ENCODE assay signal across 19 cellular contexts in the genomic region with DNA sequence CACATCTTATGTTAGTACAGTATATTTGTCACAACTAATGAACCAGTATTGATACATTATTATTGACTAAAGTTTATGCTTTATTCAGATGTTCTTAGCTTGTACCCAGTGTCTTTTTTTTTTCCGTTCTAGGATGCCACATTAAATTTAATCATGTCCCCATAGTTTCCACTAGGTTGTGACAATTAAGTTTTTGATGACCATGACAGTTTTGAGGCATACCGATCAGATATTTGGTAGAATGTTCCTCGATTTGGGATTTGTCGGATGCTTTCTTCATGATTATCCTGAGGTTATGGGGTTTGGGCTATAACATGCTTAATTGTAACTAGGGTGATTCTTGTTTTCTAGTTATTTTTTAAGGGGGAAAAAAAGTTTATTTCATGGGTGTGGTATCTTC. TPM values are rescaled to one million over a fixed set of nuclear protein-coding genes. Genes with fewer than 3 reads are reported as not detected.
DNase-seq lines count a peak whose midpoint lies in the region; ATAC-seq lines count a peak whose summit lies in the region.
"Had no signal": no experiment of that assay in that cellular context is flagged by ENCODE, and none has a peak within 500 bp of the region (broad histone marks: within the 10 kb centered on the region; RNA-seq: fewer than 3 reads in every experiment).

No MANE protein-coding gene starts in this region.

- peaks cover 36% of the 10 kb centered on the region for H3K36me3 Mint-ChIP-seq in stimulated activated naive CD8-positive, alpha-beta T cell treated with anti-CD3 and anti-CD28 coated beads, Interleukin-15, Interleukin-2, amounts not matched to agents 100 ng/mL and 50 ng/mL, for 24 hours (ENCODE audit: low read depth)
- H3K36me3 Mint-ChIP-seq in activated T-helper 17 cell treated with anti-CD3 and anti-CD28 coated beads, Interleukin-2, amount 50 U/mL, for 72 hours (ENCODE audit: low read depth) = peaks cover 50% of the 10 kb centered on the region
- H3K36me3 Mint-ChIP-seq in memory B cell = peaks cover 20% of the 10 kb centered on the region

- no peak overlapping the region for H3K4me3 Mint-ChIP-seq in stimulated activated naive CD8-positive, alpha-beta T cell treated with anti-CD3 and anti-CD28 coated beads, Interleukin-15, Interleukin-2, amounts not matched to agents 100 ng/mL and 50 ng/mL, for 24 hours
- peak overlapping the region; percentile 81 for H3K4me3 Mint-ChIP-seq in activated T-helper 17 cell treated with anti-CD3 and anti-CD28 coated beads, Interleukin-2, amount 50 U/mL, for 72 hours
- H3K4me3 Mint-ChIP-seq in memory B cell = no peak overlapping the region
- H3K4me3 Mint-ChIP-seq: activated naive CD4-positive, alpha-beta T cell treated with anti-CD3 and anti-CD28 coated beads, Interleukin-2, amount 10 ng/mL, durations not matched to agents 7 days and 5 days had no signal

- peaks cover 91% of the 10 kb centered on the region for H3K4me1 Mint-ChIP-seq in stimulated activated naive CD8-positive, alpha-beta T cell treated with anti-CD3 and anti-CD28 coated beads, Interleukin-15, Interleukin-2, amounts not matched to agents 100 ng/mL and 50 ng/mL, for 24 hours (ENCODE audit: low read depth)
- peaks cover 64% of the 10 kb centered on the region for H3K4me1 Mint-ChIP-seq in activated T-helper 17 cell treated with anti-CD3 and anti-CD28 coated beads, Interleukin-2, amount 50 U/mL, for 72 hours
- H3K4me1 Mint-ChIP-seq in memory B cell = peaks cover 55% of the 10 kb centered on the region

- H3K27ac Mint-ChIP-seq in stimulated activated naive CD8-positive, alpha-beta T cell treated with anti-CD3 and anti-CD28 coated beads, Interleukin-15, Interleukin-2, amounts not matched to agents 100 ng/mL and 50 ng/mL, for 24 hours = peak overlapping the region; percentile 32
- H3K27ac Mint-ChIP-seq in activated T-helper 17 cell treated with anti-CD3 and anti-CD28 coated beads, Interleukin-2, amount 50 U/mL, for 72 hours = peak overlapping the region; percentile 98
- peak overlapping the region; percentile 93 for H3K27ac Mint-ChIP-seq in memory B cell

- intact Hi-C loops in sciatic nerve (cut with DNase I) = no loop called here

- DNase-seq in stimulated activated naive CD8-positive, alpha-beta T cell treated with anti-CD3 and anti-CD28 coated beads, Interleukin-15, Interleukin-2, amounts not matched to agents 100 U/mL and 50 U/mL, for 24 hours = no peak
- DNase-seq in memory B cell (ENCODE audit: low spot score in 2 of 2) (no peak), sciatic nerve (ENCODE audit: low spot score) (no peak), hippocampal formation (lab: John Stamatoyannopoulos, UW) (no peak)
- DNase-seq: activated naive CD4-positive, alpha-beta T cell treated with anti-CD3 and anti-CD28 coated beads, Interleukin-2, amount 10 ng/mL, durations not matched to agents 7 days and 5 days; BE2C; brain microvascular endothelial cell; DMS153; GF-D8; Karpas-422; NCI-H1105 treated with DMSO at 0.1 percent for 48 hours; NCI-H524; sigmoid colon; stimulated activated CD4-positive, alpha-beta T cell treated with anti-CD3 and anti-CD28 coated beads, Interleukin-1b, Interleukin-23, amount 100 ng/mL, for 48 hours had no signal

- H3K27me3 Mint-ChIP-seq in stimulated activated naive CD8-positive, alpha-beta T cell treated with anti-CD3 and anti-CD28 coated beads, Interleukin-15, Interleukin-2, amounts not matched to agents 100 ng/mL and 50 ng/mL, for 24 hours = no peaks in the 10 kb centered on the region
- no peaks in the 10 kb centered on the region for H3K27me3 Mint-ChIP-seq in activated T-helper 17 cell treated with anti-CD3 and anti-CD28 coated beads, Interleukin-2, amount 50 U/mL, for 72 hours
- no peaks in the 10 kb centered on the region for H3K27me3 Mint-ChIP-seq in memory B cell
- H3K27me3 Mint-ChIP-seq: activated naive CD4-positive, alpha-beta T cell treated with anti-CD3 and anti-CD28 coated beads, Interleukin-2, amount 10 ng/mL, durations not matched to agents 7 days and 5 days had no signal

- ATAC-seq in stimulated activated naive CD8-positive, alpha-beta T cell treated with anti-CD3 and anti-CD28 coated beads, Interleukin-15, Interleukin-2, amounts not matched to agents 100 U/mL and 50 U/mL, for 24 hours = no peak
- no peak for ATAC-seq in activated T-helper 17 cell treated with anti-CD3 and anti-CD28 coated beads, Interleukin-2, amount 50 U/mL, for 72 hours (replicated peaks)
- no peak for ATAC-seq in memory B cell (ENCODE audit: low read depth)
- ATAC-seq in sciatic nerve = no peak
- ATAC-seq in HG03280 (IDR thresholded peaks at IDR 0.05; ENCODE audit: unreplicated experiment) = no peak
- ATAC-seq: HCT116, left lobe of liver had no signal

- no peaks in the 10 kb centered on the region for H3K9me3 Mint-ChIP-seq in stimulated activated naive CD8-positive, alpha-beta T cell treated with anti-CD3 and anti-CD28 coated beads, Interleukin-15, Interleukin-2, amounts not matched to agents 100 ng/mL and 50 ng/mL, for 24 hours
- H3K9me3 Mint-ChIP-seq in activated T-helper 17 cell treated with anti-CD3 and anti-CD28 coated beads, Interleukin-2, amount 50 U/mL, for 72 hours = no peaks in the 10 kb centered on the region
- H3K9me3 Mint-ChIP-seq in memory B cell = no peaks in the 10 kb centered on the region
- H3K9me3 Mint-ChIP-seq: activated naive CD4-positive, alpha-beta T cell treated with anti-CD3 and anti-CD28 coated beads, Interleukin-2, amount 10 ng/mL, durations not matched to agents 7 days and 5 days had no signal

RNA-seq across cellular contexts. Expression of gene PRRC2B, which starts 22.6 kb away (rescaled TPM):
- total RNA-seq in activated T-helper 17 cell treated with anti-CD3 and anti-CD28 coated beads, Interleukin-2, amount 50 U/mL, for 72 hours = 100 to 1,000 TPM; 136 to 157 TPM
- total RNA-seq in sciatic nerve = 252 TPM

Comparison
In these comparisons a context has a peak if more than half of its experiments do, and no peak if none do; other contexts are left out.
1. H3K27ac Mint-ChIP-seq: peak in every context shown above with its lines; median percentile 98 in activated T-helper 17 cell treated with anti-CD3 and anti-CD28 coated beads, Interleukin-2, amount 50 U/mL, for 72 hours; 93 in memory B cell; 32 in stimulated activated naive CD8-positive, alpha-beta T cell treated with anti-CD3 and anti-CD28 coated beads, Interleukin-15, Interleukin-2, amounts not matched to agents 100 ng/mL and 50 ng/mL, for 24 hours.